Comparison of ENCODE assay signal across 32 cellular contexts in genomic region chr17:71666047-71666446, GRCh38.
"Had no signal": no experiment of that assay in that cellular context is flagged by ENCODE, and none has a peak within 500 bp of the region (broad histone marks: within the 10 kb centered on the region; RNA-seq: fewer than 3 reads in every experiment).

No MANE protein-coding gene starts in this region.

- H3K9me3 ChIP-seq: MG63, Peyer's patch had no signal

- DNase-seq: activated CD4-positive, alpha-beta T cell treated with anti-CD3 and anti-CD28 coated beads for 36 hours; activated CD4-positive, alpha-beta T cell treated with anti-CD3 and anti-CD28 coated beads, Interleukin-2, amount 10 ng/mL, durations not matched to agents 7 days and 5 days; activated CD4-positive, alpha-beta T cell treated with anti-CD3 and anti-CD28 coated beads, Interleukin-2, amount 50 U/mL, for 48 hours; activated CD8-positive, alpha-beta memory T cell treated with anti-CD3 and anti-CD28 coated beads, Interleukin-2, amount 50 U/mL, for 4 hours; activated CD8-positive, alpha-beta T cell treated with anti-CD3 and anti-CD28 coated beads, Interleukin-2, amount 10 ng/mL, durations not matched to agents 7 days and 5 days; activated effector memory CD4-positive, alpha-beta T cell treated with Interleukin-2 at 50 U/mL for 16 hours; activated naive CD4-positive, alpha-beta T cell treated with anti-CD3 and anti-CD28 coated beads, Interleukin-2, amount 10 ng/mL, durations not matched to agents 7 days and 5 days; activated naive CD8-positive, alpha-beta T cell treated with anti-CD3 and anti-CD28 coated beads, Interleukin-2, amount 50 U/mL, for 24 hours; activated T-cell treated with anti-CD3 and anti-CD28 coated beads for 4 hours; activated T-cell treated with anti-CD3 and anti-CD28 coated beads, Interleukin-2, amount 50 U/mL, for 4 hours; anterior cingulate cortex; Kasumi-1; KBM-7; MG63; NCI-H1048; NCI-H1105 treated with DMSO at 0.1 percent for 48 hours; NCI-H1436; NCI-H1694; NCI-H1930; NCI-H2081 treated with DMSO at 0.1 percent for 48 hours; NCI-H345; NCI-H510A; NCI-H526; NCI-H748 treated with DMSO at 0.1 percent for 48 hours; NK-92 treated with Interleukin-12 subunit alpha and Interleukin-12 subunit beta, amount 100 ng/mL, for 24 hours; PC-3; Peyer's patch; SIG-M5 had no signal

- H3K4me3 ChIP-seq: MG63, Peyer's patch had no signal

- H3K4me1 ChIP-seq: Peyer's patch had no signal

- H3K36me3 ChIP-seq: MG63, Peyer's patch had no signal

- H3K27me3 ChIP-seq: Peyer's patch had no signal

- ATAC-seq: activated CD4-positive, alpha-beta T cell treated with anti-CD3 and anti-CD28 coated beads for 36 hours; activated CD4-positive, CD25-positive, alpha-beta regulatory T cell treated with anti-CD3 and anti-CD28 coated beads, Interleukin-2, amount 50 U/mL, for 24 hours; activated CD8-positive, alpha-beta T cell treated with anti-CD3 and anti-CD28 coated beads, Interleukin-2, amount 10 ng/mL, durations not matched to agents 7 days and 5 days; activated naive CD8-positive, alpha-beta T cell treated with anti-CD3 and anti-CD28 coated beads, Interleukin-2, amount 50 U/mL, for 24 hours; activated T-cell treated with anti-CD3 and anti-CD28 coated beads, Interleukin-2, amount 50 U/mL, for 4 hours; PC-3; Right ventricle myocardium inferior; WTC11 had no signal

- H3K27ac ChIP-seq: Peyer's patch, RWPE1 had no signal
